ENCODE assay signal across 16 cellular contexts in genomic region chr6:161489626-161490306, GRCh38.
DNase-seq lines count a peak whose midpoint lies in the region; TF ChIP-seq lines count a peak whose summit lies in the region.
"Had no signal": no experiment of that assay in that cellular context is flagged by ENCODE, and none has a peak within 500 bp of the region (broad histone marks: within the 10 kb centered on the region; RNA-seq: fewer than 3 reads in every experiment).

No MANE protein-coding gene starts in this region.

- 82 to 84% methylated on average over 5 of the region's 5 CpGs for WGBS in GM23248 (ENCODE audit: low coverage in 1 of 2, low lambda C conversion rate in 2 of 2, missing lambda C conversion rate in 2 of 2), 2 experiments
- no CpG with 5 or more reads among the region's 5 CpGs for WGBS in mesendoderm (ENCODE audit: extremely low coverage, insufficient coverage, low lambda C conversion rate)

- H3F3A ChIP-seq in GM23248 (ENCODE audit: insufficient read depth) = no peaks in the 10 kb centered on the region

- H3K9me3 ChIP-seq in GM23248 (ENCODE audit: low read depth) (no peaks in the 10 kb centered on the region), Karpas-422 (ENCODE audit: low read length) (no peaks in the 10 kb centered on the region)
- H3K9me3 ChIP-seq: A549; BLaER1 treated with 17β-estradiol and CSF1 and Interleukin-3, amounts not matched to agents 10 nM and 100 nM had no signal

- H4K8ac ChIP-seq in mesendoderm (ENCODE audit: low read depth, low read length) = no peak overlapping the region

- H3K23ac ChIP-seq in mesendoderm (ENCODE audit: low read length) = no peak overlapping the region

- H4K5ac ChIP-seq in mesendoderm (ENCODE audit: low read length) = no peak overlapping the region

- in situ Hi-C loops in GM23248 (cut with MboI) = no loop called here

- no peak overlapping the region for H2BK5ac ChIP-seq in mesendoderm (ENCODE audit: low read length)

- H3K27me3 ChIP-seq in GM23248 (replicated peaks; ENCODE audit: insufficient read depth) = 0 out of 2 replicates have a peak, but pooled peaks cover 3% of the 10 kb centered on the region
- H3K27me3 ChIP-seq in mesendoderm (ENCODE audit: insufficient read depth, low read length, poor library complexity) = no peaks in the 10 kb centered on the region
- H3K27me3 ChIP-seq in Karpas-422 (ENCODE audit: low read length) = no peaks in the 10 kb centered on the region
- H3K27me3 ChIP-seq: BLaER1 treated with 17β-estradiol and CSF1 and Interleukin-3, amounts not matched to agents 10 nM and 100 nM had no signal

- H2AK5ac ChIP-seq in mesendoderm (ENCODE audit: low read length) = no peak overlapping the region

- DNase-seq in AG10803 (ENCODE audit: low read depth) (peak; percentile 35), GM23248 (peak; percentile 12), cerebellar cortex (ENCODE audit: low spot score) (peak; percentile 19), mesendoderm (peak; percentile 65), Karpas-422 (no peak), NCI-H146 treated with DMSO at 0.1 percent for 48 hours (lab: John Stamatoyannopoulos, UW; ENCODE audit: unreplicated experiment) (no peak), amygdala (lab: John Stamatoyannopoulos, UW) (no peak), NCI-H2171 treated with DMSO at 0.1 percent for 48 hours (lab: John Stamatoyannopoulos, UW) (no peak)
- DNase-seq: Calu3; CD8-positive, alpha-beta T cell; GDM1; GOT3; H7; HFFc6 had no signal

- H3K36me3 ChIP-seq in GM23248 (ENCODE audit: low read depth) (no peaks in the 10 kb centered on the region), mesendoderm (ENCODE audit: control insufficient read depth, insufficient read depth, low read length) (no peaks in the 10 kb centered on the region), Karpas-422 (ENCODE audit: insufficient read depth, low read length) (no peaks in the 10 kb centered on the region)
- H3K36me3 ChIP-seq: BLaER1 treated with 17β-estradiol and CSF1 and Interleukin-3, amounts not matched to agents 10 nM and 100 nM had no signal

- H2AFZ ChIP-seq in GM23248 = no peak overlapping the region
- no peak overlapping the region for H2AFZ ChIP-seq in Karpas-422 (ENCODE audit: low read length)

- no peaks in the 10 kb centered on the region for H4K20me1 ChIP-seq in GM23248 (ENCODE audit: insufficient read depth)
- H4K20me1 ChIP-seq in Karpas-422 (ENCODE audit: insufficient read depth, low read depth, low read length) = no peaks in the 10 kb centered on the region
- H4K20me1 ChIP-seq: BLaER1 treated with 17β-estradiol and CSF1 and Interleukin-3, amounts not matched to agents 10 nM and 100 nM had no signal

- no peak overlapping the region for H2BK120ac ChIP-seq in mesendoderm (ENCODE audit: low read depth, low read length)

- H3K4me1 ChIP-seq in GM23248 (ENCODE audit: insufficient read depth) = peaks cover 18% of the 10 kb centered on the region
- no peaks in the 10 kb centered on the region for H3K4me1 ChIP-seq in mesendoderm (ENCODE audit: control insufficient read depth, low read depth, low read length)
- H3K4me1 ChIP-seq in Karpas-422 (ENCODE audit: low read length) = no peaks in the 10 kb centered on the region
- H3K4me1 ChIP-seq: BLaER1 treated with 17β-estradiol and CSF1 and Interleukin-3, amounts not matched to agents 10 nM and 100 nM had no signal

- no peak for TF ChIP-seq CTCF in AG10803 (conservative IDR thresholded peaks at IDR 0.05; ENCODE audit: low read length)

- no peak overlapping the region for H3K56ac ChIP-seq in mesendoderm (ENCODE audit: low read length)

- H3K4me2 ChIP-seq in GM23248 (ENCODE audit: unreplicated experiment) (no peak overlapping the region), mesendoderm (ENCODE audit: low read length) (no peak overlapping the region), Karpas-422 (ENCODE audit: low read depth, low read length, poor library complexity, severe bottlenecking) (no peak overlapping the region)
- H3K4me2 ChIP-seq: A549; BLaER1 treated with 17β-estradiol and CSF1 and Interleukin-3, amounts not matched to agents 10 nM and 100 nM had no signal

- H3K4me3 ChIP-seq in AG10803 (ENCODE audit: low read length) (no peak overlapping the region), GM23248 (no peak overlapping the region), mesendoderm (ENCODE audit: low read length) (no peak overlapping the region), Karpas-422 (ENCODE audit: low read length) (no peak overlapping the region)
- H3K4me3 ChIP-seq: A549; BLaER1 treated with 17β-estradiol and CSF1 and Interleukin-3, amounts not matched to agents 10 nM and 100 nM had no signal

- no peak overlapping the region for H3K18ac ChIP-seq in mesendoderm (ENCODE audit: low read length)

- H3K79me2 ChIP-seq in GM23248 (ENCODE audit: insufficient read depth) (no peaks in the 10 kb centered on the region), mesendoderm (ENCODE audit: control insufficient read depth, insufficient read depth, low read length) (no peaks in the 10 kb centered on the region), Karpas-422 (ENCODE audit: low read length) (no peaks in the 10 kb centered on the region)

- H3K9ac ChIP-seq in GM23248 = no peak overlapping the region
- H3K9ac ChIP-seq in mesendoderm (ENCODE audit: low read length) = no peak overlapping the region
- no peak overlapping the region for H3K9ac ChIP-seq in Karpas-422 (ENCODE audit: low read length)
- H3K9ac ChIP-seq: BLaER1 treated with 17β-estradiol and CSF1 and Interleukin-3, amounts not matched to agents 10 nM and 100 nM had no signal

- H3K27ac ChIP-seq in GM23248 = no peak overlapping the region
- no peak overlapping the region for H3K27ac ChIP-seq in mesendoderm (ENCODE audit: low read depth, low read length)
- H3K27ac ChIP-seq in Karpas-422 (ENCODE audit: low read length) = no peak overlapping the region
- H3K27ac ChIP-seq: A549; BLaER1 treated with 17β-estradiol and CSF1 and Interleukin-3, amounts not matched to agents 10 nM and 100 nM had no signal

- H3K9me2 ChIP-seq in GM23248 (ENCODE audit: insufficient read depth) (no peaks in the 10 kb centered on the region), Karpas-422 (replicated peaks; ENCODE audit: insufficient read depth, low read length) (no peaks in the 10 kb centered on the region)

- H2BK15ac ChIP-seq in mesendoderm (replicated peaks; ENCODE audit: low read depth) = no peak overlapping the region

- H3K4ac ChIP-seq in mesendoderm (ENCODE audit: low read depth, low read length) = no peak overlapping the region

- H3K79me1 ChIP-seq in mesendoderm (ENCODE audit: low read length) = no peaks in the 10 kb centered on the region

Comparison
In these comparisons a context has a peak if more than half of its experiments do, and no peak if none do; other contexts are left out.
1. DNase-seq: peak in AG10803 (single experiment), GM23248 (single experiment), cerebellar cortex (single experiment) and mesendoderm (single experiment); none in Karpas-422 (single experiment), NCI-H146 treated with DMSO at 0.1 percent for 48 hours (single experiment), amygdala (0 of 56) and NCI-H2171 treated with DMSO at 0.1 percent for 48 hours (single experiment).